In the genomic region with DNA sequence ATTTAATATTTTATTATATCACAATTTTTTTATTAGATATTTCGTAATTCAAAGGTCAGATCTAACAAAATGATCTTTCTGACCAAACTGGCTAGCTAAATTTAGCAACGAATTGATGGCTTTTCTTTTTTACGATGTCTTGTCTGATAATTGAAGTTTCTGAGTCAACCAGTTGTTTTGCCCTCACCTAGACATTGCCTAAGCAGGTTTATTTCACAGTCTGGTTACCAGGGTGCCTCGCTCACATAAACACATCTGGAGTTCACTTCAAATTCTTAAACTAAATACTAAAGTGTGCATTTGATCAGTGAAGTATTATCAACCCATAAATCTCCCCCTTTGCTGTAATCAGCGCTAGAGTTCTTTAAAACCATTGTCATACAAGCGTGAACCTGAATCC, we compare ENCODE assay signal across 21 cellular contexts.
"Had no signal": no experiment of that assay in that cellular context is flagged by ENCODE, and none has a peak within 500 bp of the region (broad histone marks: within the 10 kb centered on the region; RNA-seq: fewer than 3 reads in every experiment).

No MANE protein-coding gene starts in this region.

- H3K27ac Mint-ChIP-seq: activated naive CD4-positive, alpha-beta T cell treated with anti-CD3 and anti-CD28 coated beads for 36 hours; activated naive CD8-positive, alpha-beta T cell; activated T-helper 17 cell treated with anti-CD3 and anti-CD28 coated beads, Interleukin-2, amount 50 U/mL, for 72 hours; brain; T-helper 1 cell treated with Interleukin-12 subunit alpha and Interleukin-12 subunit beta and Interleukin-4 antibody, amounts not matched to agents 30 μg/mL and 1 μg/mL, for 36 hours had no signal

- H3K4me1 Mint-ChIP-seq: activated T-helper 17 cell treated with anti-CD3 and anti-CD28 coated beads, Interleukin-2, amount 50 U/mL, for 72 hours; brain; central memory CD8-positive, alpha-beta T cell had no signal

- H3K4me3 Mint-ChIP-seq: activated naive CD4-positive, alpha-beta T cell treated with anti-CD3 and anti-CD28 coated beads for 36 hours; activated naive CD8-positive, alpha-beta T cell; activated T-helper 17 cell treated with anti-CD3 and anti-CD28 coated beads, Interleukin-2, amount 50 U/mL, for 72 hours; brain; central memory CD8-positive, alpha-beta T cell; T-helper 1 cell treated with Interleukin-12 subunit alpha and Interleukin-12 subunit beta and Interleukin-4 antibody, amounts not matched to agents 30 μg/mL and 1 μg/mL, for 36 hours had no signal

- H3K9me3 Mint-ChIP-seq: activated naive CD4-positive, alpha-beta T cell treated with anti-CD3 and anti-CD28 coated beads for 36 hours; activated T-helper 17 cell treated with anti-CD3 and anti-CD28 coated beads, Interleukin-2, amount 50 U/mL, for 72 hours; central memory CD8-positive, alpha-beta T cell; T-helper 1 cell treated with Interleukin-12 subunit alpha and Interleukin-12 subunit beta and Interleukin-4 antibody, amounts not matched to agents 30 μg/mL and 1 μg/mL, for 36 hours had no signal

- H3K36me3 Mint-ChIP-seq: activated naive CD8-positive, alpha-beta T cell; brain had no signal

- DNase-seq: activated CD4-positive, alpha-beta T cell treated with anti-CD3 and anti-CD28 coated beads for 4 hours; activated CD8-positive, alpha-beta memory T cell treated with anti-CD3 and anti-CD28 coated beads for 24 hours; activated gamma-delta T cell; activated naive CD4-positive, alpha-beta T cell treated with anti-CD3 and anti-CD28 coated beads for 36 hours; activated T-cell treated with anti-CD3 and anti-CD28 coated beads, Interleukin-2, amount 50 U/mL, for 48 hours; amygdala; NCI-H1092; NCI-H1417; NCI-H1930; NCI-H2171; NCI-H2227 treated with DMSO at 0.1 percent for 48 hours; NCI-H446 treated with DMSO at 0.1 percent for 48 hours; NCI-H524 treated with DMSO at 0.1 percent for 48 hours; NCI-H774; NK-92 treated with Interleukin-12 subunit alpha and Interleukin-12 subunit beta, amount 100 ng/mL, for 24 hours; SHP77 treated with DMSO at 0.1 percent for 48 hours had no signal

- ATAC-seq: activated T-helper 17 cell treated with anti-CD3 and anti-CD28 coated beads, Interleukin-2, amount 50 U/mL, for 72 hours had no signal

- H3K27me3 Mint-ChIP-seq: brain had no signal
